Comparison of ENCODE assay signal across 22 cellular contexts in genomic region chr6:34280216-34280615, GRCh38.
"Had no signal": no experiment of that assay in that cellular context is flagged by ENCODE, and none has a peak within 500 bp of the region (broad histone marks: within the 10 kb centered on the region; RNA-seq: fewer than 3 reads in every experiment).

No MANE protein-coding gene starts in this region.

- H3K4me3 ChIP-seq: K562 had no signal

- H3K4me3 Mint-ChIP-seq: IgD-negative memory B cell had no signal

- H3K27me3 Mint-ChIP-seq: IgD-negative memory B cell had no signal

- H3K27ac ChIP-seq: KMS-11, RWPE1 had no signal

- DNase-seq: Kasumi-1, NCI-H1092, NCI-H1105 treated with DMSO at 0.1 percent for 48 hours, NCI-H1436, NCI-H187, NCI-H2029, NCI-H2081 treated with DMSO at 0.1 percent for 48 hours, NCI-H2171, NCI-H226, NCI-H446, NCI-H510A, NCI-H524 treated with DMSO at 0.1 percent for 48 hours, NCI-H69, NCI-H774, PC-3, SHP77, SK-N-SH had no signal

- ATAC-seq: K562, Panc1, PC-3 had no signal

- H3K9me3 ChIP-seq: SK-N-SH had no signal

- H3K27ac Mint-ChIP-seq: IgD-negative memory B cell had no signal
